In genomic region chr4:168163106-168163505, GRCh38 we compare ENCODE assay signal across 26 cellular contexts.
"Had no signal": no experiment of that assay in that cellular context is flagged by ENCODE, and none has a peak within 500 bp of the region (broad histone marks: within the 10 kb centered on the region; RNA-seq: fewer than 3 reads in every experiment).

No MANE protein-coding gene starts in this region.

- H3K27ac Mint-ChIP-seq: effector memory CD8-positive, alpha-beta T cell; immature natural killer cell; natural killer cell treated with Interleukin-12 subunit alpha and Interleukin-12 subunit beta and Interleukin-15 and Interleukin-18, amount 100 ng/mL, for 72 hours; progenitor cell of endocrine pancreas; stimulated activated naive CD8-positive, alpha-beta T cell treated with anti-CD3 and anti-CD28 coated beads, Interleukin-15, amount 100 ng/mL, for 72 hours had no signal

- H3K9me3 ChIP-seq: neutrophil, thyroid gland had no signal

- H3K9me3 Mint-ChIP-seq: effector memory CD8-positive, alpha-beta T cell had no signal

- H3K4me1 Mint-ChIP-seq: immature natural killer cell; neural crest cell; stimulated activated naive CD8-positive, alpha-beta T cell treated with anti-CD3 and anti-CD28 coated beads, Interleukin-15, amount 100 ng/mL, for 72 hours had no signal

- H3K36me3 Mint-ChIP-seq: immature natural killer cell had no signal

- H3K27ac ChIP-seq: esophagus squamous epithelium, lower lobe of right lung, neutrophil, parathyroid adenoma, thyroid gland had no signal

- H3K4me3 Mint-ChIP-seq: effector memory CD8-positive, alpha-beta T cell; immature natural killer cell; natural killer cell treated with Interleukin-12 subunit alpha and Interleukin-12 subunit beta and Interleukin-15 and Interleukin-18, amount 100 ng/mL, for 72 hours; neural crest cell; stimulated activated naive CD8-positive, alpha-beta T cell treated with anti-CD3 and anti-CD28 coated beads, Interleukin-15, amount 100 ng/mL, for 72 hours had no signal

- DNase-seq: central memory CD4-positive, alpha-beta T cell; cortex of kidney; effector memory CD8-positive, alpha-beta T cell; erythroblast; esophagus squamous epithelium; foreskin melanocyte; hypothalamus; immature natural killer cell; islet precursor cell; lower lobe of right lung; stimulated activated CD4-positive, alpha-beta T cell treated with anti-CD3 and anti-CD28 coated beads, Interleukin-12 subunit alpha, Interleukin-12 subunit beta, amount 100 ng/mL, for 4 hours; stimulated activated CD4-positive, alpha-beta T cell treated with anti-CD3 and anti-CD28 coated beads, Interleukin-1b, Interleukin-23, amount 100 ng/mL, for 48 hours; stimulated activated CD4-positive, alpha-beta T cell treated with anti-CD3 and anti-CD28 coated beads, Interleukin-4, amount 100 ng/mL, for 1 hour; stimulated activated CD8-positive, alpha-beta memory T cell treated with anti-CD3 and anti-CD28 coated beads, Interleukin-4, amount 100 ng/mL, for 48 hours; stimulated activated naive CD4-positive, alpha-beta T cell; stimulated activated naive CD8-positive, alpha-beta T cell treated with anti-CD3 and anti-CD28 coated beads, Interleukin-15, amount 100 ng/mL, for 72 hours; thyroid gland; trophoblast cell had no signal

- H3K27me3 ChIP-seq: esophagus squamous epithelium, neutrophil, thyroid gland had no signal

- ATAC-seq: effector memory CD8-positive, alpha-beta T cell; lower lobe of right lung; natural killer cell treated with Interleukin-12 subunit alpha and Interleukin-12 subunit beta and Interleukin-15 and Interleukin-18, amount 100 ng/mL, for 72 hours; sciatic nerve; stimulated activated naive CD8-positive, alpha-beta T cell treated with anti-CD3 and anti-CD28 coated beads, Interleukin-15, amount 100 ng/mL, for 72 hours had no signal

- FAIRE-seq: endometrium had no signal

- H3K36me3 ChIP-seq: esophagus squamous epithelium, lower lobe of right lung, neutrophil, thyroid gland had no signal

- H3K27me3 Mint-ChIP-seq: progenitor cell of endocrine pancreas; stimulated activated naive CD8-positive, alpha-beta T cell treated with anti-CD3 and anti-CD28 coated beads, Interleukin-15, amount 100 ng/mL, for 72 hours had no signal

- H3K4me3 ChIP-seq: esophagus squamous epithelium, lower lobe of right lung, smooth muscle cell, thyroid gland had no signal

- H3K4me1 ChIP-seq: esophagus squamous epithelium, lower lobe of right lung, parathyroid adenoma, thyroid gland had no signal
